Comparison of ENCODE assay signal across 1 cellular context in the genomic region with DNA sequence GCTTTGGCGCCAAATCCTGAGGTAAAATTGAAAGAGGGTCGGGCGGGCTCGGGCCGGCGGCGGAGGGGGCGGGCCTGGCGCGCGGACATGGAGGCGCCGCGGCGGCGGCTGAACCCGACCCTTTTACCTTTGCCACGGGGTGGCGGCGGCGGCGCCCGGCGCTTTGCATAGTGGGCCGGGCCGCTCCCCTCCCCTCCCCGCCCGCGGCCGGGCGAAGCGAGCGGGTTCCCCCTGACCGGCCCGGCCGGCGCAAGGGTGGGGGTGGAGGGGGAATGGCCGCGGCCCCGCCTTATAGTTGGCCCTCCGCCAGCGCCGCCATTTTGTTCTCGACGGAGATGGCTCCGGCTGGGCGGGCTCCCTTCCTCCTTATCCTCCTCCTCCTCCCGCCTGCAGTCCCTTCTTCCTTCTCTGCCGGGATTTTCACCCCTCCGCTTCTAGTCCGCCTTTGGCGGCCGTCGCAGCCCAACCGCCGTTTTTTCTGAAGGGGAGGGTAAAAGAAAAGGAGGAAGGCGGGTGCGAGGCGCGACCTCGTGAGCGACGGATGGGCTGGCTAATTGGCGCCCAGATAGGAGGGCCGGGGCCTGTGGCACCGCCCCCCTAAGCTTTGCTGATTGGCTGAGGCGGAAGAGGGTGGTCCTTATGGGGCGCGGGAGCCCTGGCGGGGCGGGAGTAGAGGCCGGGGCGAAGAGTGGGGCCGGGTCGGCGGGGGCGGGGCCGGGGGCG.
TF ChIP-seq lines count a peak whose summit lies in the region.

No MANE protein-coding gene starts in this region.

TF ChIP-seq in K562, 482 proteins besides CTCF, POLR2A, EP300 and RAD21 (continued from another document and continues in another):
- TF ChIP-seq, protein P1, sequence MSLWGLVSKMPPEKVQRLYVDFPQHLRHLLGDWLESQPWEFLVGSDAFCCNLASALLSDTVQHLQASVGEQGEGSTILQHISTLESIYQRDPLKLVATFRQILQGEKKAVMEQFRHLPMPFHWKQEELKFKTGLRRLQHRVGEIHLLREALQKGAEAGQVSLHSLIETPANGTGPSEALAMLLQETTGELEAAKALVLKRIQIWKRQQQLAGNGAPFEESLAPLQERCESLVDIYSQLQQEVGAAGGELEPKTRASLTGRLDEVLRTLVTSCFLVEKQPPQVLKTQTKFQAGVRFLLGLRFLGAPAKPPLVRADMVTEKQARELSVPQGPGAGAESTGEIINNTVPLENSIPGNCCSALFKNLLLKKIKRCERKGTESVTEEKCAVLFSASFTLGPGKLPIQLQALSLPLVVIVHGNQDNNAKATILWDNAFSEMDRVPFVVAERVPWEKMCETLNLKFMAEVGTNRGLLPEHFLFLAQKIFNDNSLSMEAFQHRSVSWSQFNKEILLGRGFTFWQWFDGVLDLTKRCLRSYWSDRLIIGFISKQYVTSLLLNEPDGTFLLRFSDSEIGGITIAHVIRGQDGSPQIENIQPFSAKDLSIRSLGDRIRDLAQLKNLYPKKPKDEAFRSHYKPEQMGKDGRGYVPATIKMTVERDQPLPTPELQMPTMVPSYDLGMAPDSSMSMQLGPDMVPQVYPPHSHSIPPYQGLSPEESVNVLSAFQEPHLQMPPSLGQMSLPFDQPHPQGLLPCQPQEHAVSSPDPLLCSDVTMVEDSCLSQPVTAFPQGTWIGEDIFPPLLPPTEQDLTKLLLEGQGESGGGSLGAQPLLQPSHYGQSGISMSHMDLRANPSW (CRISPR knock-in tag; IDR thresholded peaks at IDR 0.05): no peak
- TF ChIP-seq, protein P2, sequence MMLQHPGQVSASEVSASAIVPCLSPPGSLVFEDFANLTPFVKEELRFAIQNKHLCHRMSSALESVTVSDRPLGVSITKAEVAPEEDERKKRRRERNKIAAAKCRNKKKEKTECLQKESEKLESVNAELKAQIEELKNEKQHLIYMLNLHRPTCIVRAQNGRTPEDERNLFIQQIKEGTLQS (IDR thresholded peaks at IDR 0.05): no peak
- TF ChIP-seq, protein P2 (CRISPR knock-in tag; conservative IDR thresholded peaks at IDR 0.05): 0 out of 2 replicates have a peak, but pooled peaks have one; percentile 33
- TF ChIP-seq SP2 (IDR thresholded peaks at IDR 0.05; ENCODE audit: extremely low read depth, low read depth, low read length, poor library complexity, severe bottlenecking) (peak; percentile 92), ZNF347 (CRISPR knock-in tag; IDR thresholded peaks at IDR 0.05; ENCODE audit: low read depth) (no peak), FOXM1 (IDR thresholded peaks at IDR 0.05; ENCODE audit: low read depth) (peak; percentile 48; the same call in 1 of the 2 replicates), FOXM1 (CRISPR knock-in tag; IDR thresholded peaks at IDR 0.05; ENCODE audit: low read depth) (no peak), MBD2 (IDR thresholded peaks at IDR 0.05; ENCODE audit: borderline replicate concordance, low read depth) (peak; percentile 96), ASH1L (IDR thresholded peaks at IDR 0.05; ENCODE audit: borderline replicate concordance, low read depth, partially characterized antibody) (peak; percentile 90), ZNF41 (CRISPR knock-in tag; conservative IDR thresholded peaks at IDR 0.05) (no peak), HCFC1 (IDR thresholded peaks at IDR 0.05; ENCODE audit: low read depth, low read length) (peak; percentile 53; the same call in 1 of the 2 replicates), NFRKB (IDR thresholded peaks at IDR 0.05; ENCODE audit: low read depth) (peak; percentile 90), ZNF239 (CRISPR knock-in tag; IDR thresholded peaks at IDR 0.05) (no peak), EHMT2 (IDR thresholded peaks at IDR 0.05) (no peak), NUFIP1 (IDR thresholded peaks at IDR 0.05; ENCODE audit: partially characterized antibody) (no peak), LEF1 (IDR thresholded peaks at IDR 0.05) (peak; percentile 70), RB1 (IDR thresholded peaks at IDR 0.05; ENCODE audit: low read depth) (peak; percentile 80), OTX1 (CRISPR knock-in tag; IDR thresholded peaks at IDR 0.05) (peak; percentile 83), FOS (IDR thresholded peaks at IDR 0.05; ENCODE audit: extremely low read depth, insufficient read length) (peak; percentile 92), ZBTB17 (CRISPR knock-in tag; IDR thresholded peaks at IDR 0.05) (0 out of 2 replicates have a peak, but pooled peaks have one; percentile 65), ZKSCAN8 (CRISPR knock-in tag; IDR thresholded peaks at IDR 0.05) (no peak), NBN (IDR thresholded peaks at IDR 0.05; ENCODE audit: low read depth) (no peak; the same call in 1 of the 2 replicates), POLR2AphosphoS5 (IDR thresholded peaks at IDR 0.05; ENCODE audit: control insufficient read depth, insufficient read depth, low read depth, low read length) (peak; percentile 68; the same call in 1 of the 2 replicates), HDAC6 (IDR thresholded peaks at IDR 0.05; ENCODE audit: low read depth, low read length) (no peak), KLF13 (tag; IDR thresholded peaks at IDR 0.05; ENCODE audit: borderline replicate concordance, low read depth) (0 out of 2 replicates have a peak, but pooled peaks have one; percentile 21), ETV5 (CRISPR knock-in tag; IDR thresholded peaks at IDR 0.05; ENCODE audit: low read depth) (no peak), MCM3 (IDR thresholded peaks at IDR 0.05) (no peak), CBX3 (IDR thresholded peaks at IDR 0.05; ENCODE audit: borderline replicate concordance in 1 of 2, low read length in 2 of 2) (no peak), PCBP1 (IDR thresholded peaks at IDR 0.05; ENCODE audit: low read depth, low read length, poor library complexity, severe bottlenecking) (peak; percentile 87), ATF1 (CRISPR knock-in tag; IDR thresholded peaks at IDR 0.05) (no peak), ATF1 (tag; IDR thresholded peaks at IDR 0.05) (peak; percentile 77), HMGN3 (IDR thresholded peaks at IDR 0.05; ENCODE audit: borderline replicate concordance, extremely low read depth, insufficient read length, low read depth, low read length) (peak; percentile 90), TCF7L2 (IDR thresholded peaks at IDR 0.05; ENCODE audit: low read depth, low read length) (0 out of 2 replicates have a peak, but pooled peaks have one; percentile 20), NFE2L1 (tag; IDR thresholded peaks at IDR 0.05; ENCODE audit: borderline replicate concordance, low read depth) (no peak), CHCHD3 (CRISPR knock-in tag; IDR thresholded peaks at IDR 0.05) (no peak), ZNF780A (CRISPR knock-in tag; IDR thresholded peaks at IDR 0.05) (no peak), KLF10 (CRISPR knock-in tag; IDR thresholded peaks at IDR 0.05) (no peak), ZNF143 (CRISPR knock-in tag; IDR thresholded peaks at IDR 0.05) (no peak)
- TF ChIP-seq, protein P3, sequence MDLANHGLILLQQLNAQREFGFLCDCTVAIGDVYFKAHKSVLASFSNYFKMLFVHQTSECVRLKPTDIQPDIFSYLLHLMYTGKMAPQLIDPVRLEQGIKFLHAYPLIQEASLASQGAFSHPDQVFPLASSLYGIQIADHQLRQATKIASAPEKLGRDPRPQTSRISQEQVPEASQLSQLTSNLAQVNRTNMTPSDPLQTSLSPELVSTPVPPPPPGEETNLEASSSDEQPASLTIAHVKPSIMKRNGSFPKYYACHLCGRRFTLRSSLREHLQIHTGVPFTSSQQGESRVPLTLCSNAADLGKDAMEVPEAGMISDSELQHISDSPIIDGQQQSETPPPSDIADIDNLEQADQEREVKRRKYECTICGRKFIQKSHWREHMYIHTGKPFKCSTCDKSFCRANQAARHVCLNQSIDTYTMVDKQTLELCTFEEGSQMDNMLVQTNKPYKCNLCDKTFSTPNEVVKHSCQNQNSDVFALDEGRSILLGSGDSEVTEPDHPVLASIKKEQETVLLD (IDR thresholded peaks at IDR 0.05): 0 out of 2 replicates have a peak, but pooled peaks have one; percentile 40
- TF ChIP-seq, protein P4, sequence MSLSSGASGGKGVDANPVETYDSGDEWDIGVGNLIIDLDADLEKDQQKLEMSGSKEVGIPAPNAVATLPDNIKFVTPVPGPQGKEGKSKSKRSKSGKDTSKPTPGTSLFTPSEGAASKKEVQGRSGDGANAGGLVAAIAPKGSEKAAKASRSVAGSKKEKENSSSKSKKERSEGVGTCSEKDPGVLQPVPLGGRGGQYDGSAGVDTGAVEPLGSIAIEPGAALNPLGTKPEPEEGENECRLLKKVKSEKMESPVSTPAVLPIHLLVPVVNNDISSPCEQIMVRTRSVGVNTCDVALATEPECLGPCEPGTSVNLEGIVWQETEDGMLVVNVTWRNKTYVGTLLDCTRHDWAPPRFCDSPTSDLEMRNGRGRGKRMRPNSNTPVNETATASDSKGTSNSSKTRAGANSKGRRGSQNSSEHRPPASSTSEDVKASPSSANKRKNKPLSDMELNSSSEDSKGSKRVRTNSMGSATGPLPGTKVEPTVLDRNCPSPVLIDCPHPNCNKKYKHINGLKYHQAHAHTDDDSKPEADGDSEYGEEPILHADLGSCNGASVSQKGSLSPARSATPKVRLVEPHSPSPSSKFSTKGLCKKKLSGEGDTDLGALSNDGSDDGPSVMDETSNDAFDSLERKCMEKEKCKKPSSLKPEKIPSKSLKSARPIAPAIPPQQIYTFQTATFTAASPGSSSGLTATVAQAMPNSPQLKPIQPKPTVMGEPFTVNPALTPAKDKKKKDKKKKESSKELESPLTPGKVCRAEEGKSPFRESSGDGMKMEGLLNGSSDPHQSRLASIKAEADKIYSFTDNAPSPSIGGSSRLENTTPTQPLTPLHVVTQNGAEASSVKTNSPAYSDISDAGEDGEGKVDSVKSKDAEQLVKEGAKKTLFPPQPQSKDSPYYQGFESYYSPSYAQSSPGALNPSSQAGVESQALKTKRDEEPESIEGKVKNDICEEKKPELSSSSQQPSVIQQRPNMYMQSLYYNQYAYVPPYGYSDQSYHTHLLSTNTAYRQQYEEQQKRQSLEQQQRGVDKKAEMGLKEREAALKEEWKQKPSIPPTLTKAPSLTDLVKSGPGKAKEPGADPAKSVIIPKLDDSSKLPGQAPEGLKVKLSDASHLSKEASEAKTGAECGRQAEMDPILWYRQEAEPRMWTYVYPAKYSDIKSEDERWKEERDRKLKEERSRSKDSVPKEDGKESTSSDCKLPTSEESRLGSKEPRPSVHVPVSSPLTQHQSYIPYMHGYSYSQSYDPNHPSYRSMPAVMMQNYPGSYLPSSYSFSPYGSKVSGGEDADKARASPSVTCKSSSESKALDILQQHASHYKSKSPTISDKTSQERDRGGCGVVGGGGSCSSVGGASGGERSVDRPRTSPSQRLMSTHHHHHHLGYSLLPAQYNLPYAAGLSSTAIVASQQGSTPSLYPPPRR (CRISPR knock-in tag; IDR thresholded peaks at IDR 0.05; ENCODE audit: borderline replicate concordance): no peak
- TF ChIP-seq, protein P5, sequence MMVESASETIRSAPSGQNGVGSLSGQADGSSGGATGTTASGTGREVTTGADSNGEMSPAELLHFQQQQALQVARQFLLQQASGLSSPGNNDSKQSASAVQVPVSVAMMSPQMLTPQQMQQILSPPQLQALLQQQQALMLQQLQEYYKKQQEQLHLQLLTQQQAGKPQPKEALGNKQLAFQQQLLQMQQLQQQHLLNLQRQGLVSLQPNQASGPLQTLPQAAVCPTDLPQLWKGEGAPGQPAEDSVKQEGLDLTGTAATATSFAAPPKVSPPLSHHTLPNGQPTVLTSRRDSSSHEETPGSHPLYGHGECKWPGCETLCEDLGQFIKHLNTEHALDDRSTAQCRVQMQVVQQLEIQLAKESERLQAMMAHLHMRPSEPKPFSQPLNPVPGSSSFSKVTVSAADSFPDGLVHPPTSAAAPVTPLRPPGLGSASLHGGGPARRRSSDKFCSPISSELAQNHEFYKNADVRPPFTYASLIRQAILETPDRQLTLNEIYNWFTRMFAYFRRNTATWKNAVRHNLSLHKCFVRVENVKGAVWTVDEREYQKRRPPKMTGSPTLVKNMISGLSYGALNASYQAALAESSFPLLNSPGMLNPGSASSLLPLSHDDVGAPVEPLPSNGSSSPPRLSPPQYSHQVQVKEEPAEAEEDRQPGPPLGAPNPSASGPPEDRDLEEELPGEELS (CRISPR knock-in tag; IDR thresholded peaks at IDR 0.05; ENCODE audit: borderline replicate concordance): no peak
- TF ChIP-seq, protein P6, sequence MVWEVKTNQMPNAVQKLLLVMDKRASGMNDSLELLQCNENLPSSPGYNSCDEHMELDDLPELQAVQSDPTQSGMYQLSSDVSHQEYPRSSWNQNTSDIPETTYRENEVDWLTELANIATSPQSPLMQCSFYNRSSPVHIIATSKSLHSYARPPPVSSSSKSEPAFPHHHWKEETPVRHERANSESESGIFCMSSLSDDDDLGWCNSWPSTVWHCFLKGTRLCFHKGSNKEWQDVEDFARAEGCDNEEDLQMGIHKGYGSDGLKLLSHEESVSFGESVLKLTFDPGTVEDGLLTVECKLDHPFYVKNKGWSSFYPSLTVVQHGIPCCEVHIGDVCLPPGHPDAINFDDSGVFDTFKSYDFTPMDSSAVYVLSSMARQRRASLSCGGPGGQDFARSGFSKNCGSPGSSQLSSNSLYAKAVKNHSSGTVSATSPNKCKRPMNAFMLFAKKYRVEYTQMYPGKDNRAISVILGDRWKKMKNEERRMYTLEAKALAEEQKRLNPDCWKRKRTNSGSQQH (CRISPR knock-in tag; IDR thresholded peaks at IDR 0.05): peak; percentile 84; the same call in 1 of the 2 replicates
- TF ChIP-seq, protein P7, sequence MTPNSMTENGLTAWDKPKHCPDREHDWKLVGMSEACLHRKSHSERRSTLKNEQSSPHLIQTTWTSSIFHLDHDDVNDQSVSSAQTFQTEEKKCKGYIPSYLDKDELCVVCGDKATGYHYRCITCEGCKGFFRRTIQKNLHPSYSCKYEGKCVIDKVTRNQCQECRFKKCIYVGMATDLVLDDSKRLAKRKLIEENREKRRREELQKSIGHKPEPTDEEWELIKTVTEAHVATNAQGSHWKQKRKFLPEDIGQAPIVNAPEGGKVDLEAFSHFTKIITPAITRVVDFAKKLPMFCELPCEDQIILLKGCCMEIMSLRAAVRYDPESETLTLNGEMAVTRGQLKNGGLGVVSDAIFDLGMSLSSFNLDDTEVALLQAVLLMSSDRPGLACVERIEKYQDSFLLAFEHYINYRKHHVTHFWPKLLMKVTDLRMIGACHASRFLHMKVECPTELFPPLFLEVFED (CRISPR knock-in tag; conservative IDR thresholded peaks at IDR 0.05): peak; percentile 70; the same call in 1 of the 2 replicates
- TF ChIP-seq, protein P8, sequence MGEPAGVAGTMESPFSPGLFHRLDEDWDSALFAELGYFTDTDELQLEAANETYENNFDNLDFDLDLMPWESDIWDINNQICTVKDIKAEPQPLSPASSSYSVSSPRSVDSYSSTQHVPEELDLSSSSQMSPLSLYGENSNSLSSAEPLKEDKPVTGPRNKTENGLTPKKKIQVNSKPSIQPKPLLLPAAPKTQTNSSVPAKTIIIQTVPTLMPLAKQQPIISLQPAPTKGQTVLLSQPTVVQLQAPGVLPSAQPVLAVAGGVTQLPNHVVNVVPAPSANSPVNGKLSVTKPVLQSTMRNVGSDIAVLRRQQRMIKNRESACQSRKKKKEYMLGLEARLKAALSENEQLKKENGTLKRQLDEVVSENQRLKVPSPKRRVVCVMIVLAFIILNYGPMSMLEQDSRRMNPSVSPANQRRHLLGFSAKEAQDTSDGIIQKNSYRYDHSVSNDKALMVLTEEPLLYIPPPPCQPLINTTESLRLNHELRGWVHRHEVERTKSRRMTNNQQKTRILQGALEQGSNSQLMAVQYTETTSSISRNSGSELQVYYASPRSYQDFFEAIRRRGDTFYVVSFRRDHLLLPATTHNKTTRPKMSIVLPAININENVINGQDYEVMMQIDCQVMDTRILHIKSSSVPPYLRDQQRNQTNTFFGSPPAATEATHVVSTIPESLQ (CRISPR knock-in tag; IDR thresholded peaks at IDR 0.05): no peak
